Comparison of ENCODE assay signal across 8 cellular contexts in the genomic region with DNA sequence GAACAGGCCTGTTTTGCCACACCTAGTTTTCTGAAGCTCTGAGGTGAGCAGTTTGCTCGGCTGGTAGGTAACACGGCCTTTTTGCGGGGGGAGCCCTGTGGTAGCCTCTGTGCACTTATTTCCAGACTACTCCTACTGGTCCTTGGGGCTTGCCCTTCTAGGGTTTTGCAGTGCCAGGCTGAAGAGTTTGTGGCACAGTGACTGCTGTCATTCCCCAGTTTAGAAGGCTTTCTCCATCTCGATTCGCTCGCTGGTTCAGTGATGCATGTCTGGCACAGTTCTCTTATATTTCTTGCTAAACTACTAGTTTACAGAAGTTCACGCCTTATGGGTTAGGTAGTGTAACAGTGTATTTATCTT. TPM values are rescaled to one million over a fixed set of nuclear protein-coding genes. Genes with fewer than 3 reads are reported as not detected.
DNase-seq lines count a peak whose midpoint lies in the region; ATAC-seq, FAIRE-seq and TF ChIP-seq lines count a peak whose summit lies in the region.

No MANE protein-coding gene starts in this region.

- WGBS in hepatocyte (ENCODE audit: low lambda C conversion rate, missing lambda C conversion rate), result 16% methylated on average over 7 of the region's 7 CpGs

- FAIRE-seq in D721Med (lab: Jason Lieb, UNC), result no peak

- no peak for ATAC-seq in activated CD8-positive, alpha-beta T cell treated with anti-CD3 and anti-CD28 coated beads, Interleukin-2, amount 10 ng/mL, durations not matched to agents 7 days and 5 days
- no peak for ATAC-seq in HG02981 (IDR thresholded peaks at IDR 0.05; ENCODE audit: unreplicated experiment)

- POLR2A ChIA-PET in activated CD8-positive, alpha-beta T cell treated with anti-CD3 and anti-CD28 coated beads, Interleukin-2, amount 10 ng/mL, durations not matched to agents 7 days and 5 days (lab: Charles Lee), result interaction anchor here (1.0 to 1.8 kb wide), 7 partner anchors 37 to 371 kb away, joined by 4 to 29 read pairs (median 4); no protein-coding TSS in a partner anchor

- H3K4me1 Mint-ChIP-seq in activated CD8-positive, alpha-beta T cell treated with anti-CD3 and anti-CD28 coated beads, Interleukin-2, amount 10 ng/mL, durations not matched to agents 7 days and 5 days (ENCODE audit: low read depth), result peaks cover 51% of the 10 kb centered on the region

- in situ Hi-C loops in KBM-7 (cut with MboI; ENCODE audit: low pct_unique_long_range_greater_than_20kb, low sequenced_read_pairs), result no loop called here

- no peaks in the 10 kb centered on the region for H3K9me3 Mint-ChIP-seq in activated CD8-positive, alpha-beta T cell treated with anti-CD3 and anti-CD28 coated beads, Interleukin-2, amount 10 ng/mL, durations not matched to agents 7 days and 5 days (ENCODE audit: insufficient read depth)

- peak overlapping the region; percentile 54 for H3K27ac ChIP-seq in hepatocyte

- DNase-seq in D341Med (ENCODE audit: low spot score) (peak; percentile 14), KBM-7 (peak; percentile 42), hepatocyte (ENCODE audit: low spot score) (peak; percentile 23), D721Med (ENCODE audit: insufficient read length, low spot score) (no peak), GOT3 (lab: John Stamatoyannopoulos, UW) (no peak)
- peak; percentile 44 for DNase-seq in activated CD8-positive, alpha-beta T cell treated with anti-CD3 and anti-CD28 coated beads, Interleukin-2, amount 10 ng/mL, durations not matched to agents 7 days and 5 days
- peak; percentile 14 to 19 for DNase-seq in stimulated activated CD4-positive, alpha-beta T cell treated with anti-CD3 and anti-CD28 coated beads, Interleukin-2, amount 100 ng/mL, for 24 hours

- no peaks in the 10 kb centered on the region for H3K9me2 ChIP-seq in hepatocyte (replicated peaks; ENCODE audit: insufficient read depth)

- peak overlapping the region; percentile 99 for H3K27ac Mint-ChIP-seq in activated CD8-positive, alpha-beta T cell treated with anti-CD3 and anti-CD28 coated beads, Interleukin-2, amount 10 ng/mL, durations not matched to agents 7 days and 5 days

- peak overlapping the region; percentile 43 for H3K4me3 ChIP-seq in hepatocyte

- H3K36me3 Mint-ChIP-seq in activated CD8-positive, alpha-beta T cell treated with anti-CD3 and anti-CD28 coated beads, Interleukin-2, amount 10 ng/mL, durations not matched to agents 7 days and 5 days (ENCODE audit: low read depth), result peaks cover 41% of the 10 kb centered on the region

- H3K4me3 Mint-ChIP-seq in activated CD8-positive, alpha-beta T cell treated with anti-CD3 and anti-CD28 coated beads, Interleukin-2, amount 10 ng/mL, durations not matched to agents 7 days and 5 days, result peak overlapping the region; percentile 99

- CTCF ChIA-PET in activated CD8-positive, alpha-beta T cell treated with anti-CD3 and anti-CD28 coated beads, Interleukin-2, amount 10 ng/mL, durations not matched to agents 7 days and 5 days (lab: Charles Lee), result interaction anchor here (0.6 to 1.4 kb wide), 3 partner anchors 17 to 119 kb away, joined by 3 to 8 read pairs (median 3); no protein-coding TSS in a partner anchor

- H3K4me1 ChIP-seq in hepatocyte (ENCODE audit: insufficient read depth), result no peaks in the 10 kb centered on the region

- peaks cover 52% of the 10 kb centered on the region for H3K79me2 ChIP-seq in hepatocyte

- H3K36me3 ChIP-seq in hepatocyte (replicated peaks; ENCODE audit: insufficient read depth, low read depth), result no peaks in the 10 kb centered on the region

- H3K27me3 ChIP-seq in hepatocyte, result no peaks in the 10 kb centered on the region

- H3K27me3 Mint-ChIP-seq in activated CD8-positive, alpha-beta T cell treated with anti-CD3 and anti-CD28 coated beads, Interleukin-2, amount 10 ng/mL, durations not matched to agents 7 days and 5 days (ENCODE audit: low read depth), result no peaks in the 10 kb centered on the region

- H4K20me1 ChIP-seq in hepatocyte (ENCODE audit: insufficient read depth, poor library complexity, severe bottlenecking), result no peaks in the 10 kb centered on the region

- peak overlapping the region; percentile 65 for H2AFZ ChIP-seq in hepatocyte

- no peak for TF ChIP-seq CTCF in hepatocyte (IDR thresholded peaks at IDR 0.05; ENCODE audit: poor library complexity)
- TF ChIP-seq CTCF in D721Med (IDR thresholded peaks at IDR 0.05; ENCODE audit: insufficient read depth, missing control alignments), result no peak

- peak overlapping the region; percentile 82 for H3K4me2 ChIP-seq in hepatocyte

- no peaks in the 10 kb centered on the region for H3K9me3 ChIP-seq in hepatocyte (ENCODE audit: low read depth)

RNA-seq across cellular contexts. Expression of a gene that starts 0.7 kb away (rescaled TPM):
- total RNA-seq in activated CD8-positive, alpha-beta T cell treated with anti-CD3 and anti-CD28 coated beads, Interleukin-2, amount 10 ng/mL, durations not matched to agents 7 days and 5 days, result 10 to 100 TPM; 68.9 to 78.4 TPM
- total RNA-seq in hepatocyte, result 6.5 and 6.9 TPM in 2 replicates
- 4.6 and 5.5 TPM in 2 replicates for polyA plus RNA-seq in hepatocyte

RNA-seq across cellular contexts. Expression of a gene that starts 57.1 kb away (rescaled TPM):
- total RNA-seq in activated CD8-positive, alpha-beta T cell treated with anti-CD3 and anti-CD28 coated beads, Interleukin-2, amount 10 ng/mL, durations not matched to agents 7 days and 5 days, result 1 to 10 TPM; 6.4 to 7.0 TPM
- total RNA-seq in hepatocyte, result 51.0 and 55.5 TPM in 2 replicates
- polyA plus RNA-seq in hepatocyte, result 21.6 and 22.2 TPM in 2 replicates

Comparison
In these comparisons a context has a peak if more than half of its experiments do, and no peak if none do; other contexts are left out.
1. DNase-seq: peak in D341Med (single experiment), KBM-7 (single experiment), activated CD8-positive, alpha-beta T cell treated with anti-CD3 and anti-CD28 coated beads, Interleukin-2, amount 10 ng/mL, durations not matched to agents 7 days and 5 days (single experiment), hepatocyte (single experiment) and stimulated activated CD4-positive, alpha-beta T cell treated with anti-CD3 and anti-CD28 coated beads, Interleukin-2, amount 100 ng/mL, for 24 hours (2 of 2); none in D721Med (single experiment) and GOT3 (single experiment).